In the genomic region with DNA sequence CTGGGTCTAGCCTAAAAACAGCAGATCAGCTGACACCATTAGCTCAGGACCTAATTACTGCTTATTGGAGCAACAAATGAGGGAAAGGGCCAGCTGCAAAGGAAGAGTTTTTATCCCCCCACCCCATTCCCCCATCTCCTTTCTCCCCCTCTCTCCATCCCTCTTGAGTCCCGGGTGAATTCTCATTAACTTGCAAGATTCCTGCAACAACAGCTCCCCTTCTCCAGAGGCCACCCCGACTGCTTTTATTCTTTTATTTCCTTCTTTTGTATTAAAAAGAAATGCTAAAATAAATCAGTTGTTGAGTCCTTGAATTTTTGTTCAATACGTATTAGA, we compare ENCODE assay signal across 11 cellular contexts. TPM values are rescaled to one million over a fixed set of nuclear protein-coding genes. Genes with fewer than 3 reads are reported as not detected.
DNase-seq lines count a peak whose midpoint lies in the region; ATAC-seq and TF ChIP-seq lines count a peak whose summit lies in the region.
"Had no signal": no experiment of that assay in that cellular context is flagged by ENCODE, and none has a peak within 500 bp of the region (broad histone marks: within the 10 kb centered on the region; RNA-seq: fewer than 3 reads in every experiment).

No MANE protein-coding gene starts in this region.

- WGBS in HUES64 = 61% methylated on average over 2 of the region's 3 CpGs
- 39% methylated on average over 3 of the region's 3 CpGs for WGBS in smooth muscle cell (ENCODE audit: low lambda C conversion rate)

- H3K4me1 Mint-ChIP-seq in stimulated activated effector memory CD8-positive, alpha-beta T cell treated with anti-CD3 and anti-CD28 coated beads, Interleukin-12 subunit alpha, Interleukin-12 subunit beta, amount 100 ng/mL, for 72 hours = no peaks in the 10 kb centered on the region

- no peak overlapping the region for H3K4me3 Mint-ChIP-seq in stimulated activated effector memory CD8-positive, alpha-beta T cell treated with anti-CD3 and anti-CD28 coated beads, Interleukin-12 subunit alpha, Interleukin-12 subunit beta, amount 100 ng/mL, for 72 hours
- H3K4me3 Mint-ChIP-seq: stimulated activated naive CD8-positive, alpha-beta T cell treated with anti-CD3 and anti-CD28 coated beads, Interleukin-15, Interleukin-2, amounts not matched to agents 100 ng/mL and 50 ng/mL, for 24 hours had no signal

- no peak overlapping the region for H2AFZ ChIP-seq in smooth muscle cell (ENCODE audit: low read depth)

- H3K4me1 ChIP-seq in HUES64 (ENCODE audit: insufficient read depth, low read length) (peaks cover 5% of the 10 kb centered on the region), smooth muscle cell (ENCODE audit: low read depth) (peaks cover 18% of the 10 kb centered on the region)

- no peaks in the 10 kb centered on the region for H3K79me2 ChIP-seq in smooth muscle cell (ENCODE audit: low read depth)

- peaks cover 5% of the 10 kb centered on the region for H3K9me3 Mint-ChIP-seq in stimulated activated effector memory CD8-positive, alpha-beta T cell treated with anti-CD3 and anti-CD28 coated beads, Interleukin-12 subunit alpha, Interleukin-12 subunit beta, amount 100 ng/mL, for 72 hours
- H3K9me3 Mint-ChIP-seq: stimulated activated naive CD8-positive, alpha-beta T cell treated with anti-CD3 and anti-CD28 coated beads, Interleukin-15, Interleukin-2, amounts not matched to agents 100 ng/mL and 50 ng/mL, for 24 hours had no signal

- H3K9me3 ChIP-seq in HUES64 (ENCODE audit: insufficient read depth, low read depth, low read length) = no peaks in the 10 kb centered on the region
- H3K9me3 ChIP-seq in smooth muscle cell (replicated peaks; ENCODE audit: low read depth) = no peaks in the 10 kb centered on the region

- no peak overlapping the region for H3K27ac Mint-ChIP-seq in stimulated activated effector memory CD8-positive, alpha-beta T cell treated with anti-CD3 and anti-CD28 coated beads, Interleukin-12 subunit alpha, Interleukin-12 subunit beta, amount 100 ng/mL, for 72 hours
- H3K27ac Mint-ChIP-seq: stimulated activated naive CD8-positive, alpha-beta T cell treated with anti-CD3 and anti-CD28 coated beads, Interleukin-15, Interleukin-2, amounts not matched to agents 100 ng/mL and 50 ng/mL, for 24 hours had no signal

- H3K27me3 ChIP-seq in HUES64 (ENCODE audit: insufficient read depth, low read length) (peaks cover 45% of the 10 kb centered on the region), layer of hippocampus (ENCODE audit: control insufficient read depth, insufficient read depth, low read length) (peaks cover 5% of the 10 kb centered on the region), smooth muscle cell (ENCODE audit: low read depth) (peaks cover 98% of the 10 kb centered on the region)

- peak overlapping the region; percentile 17 for H3K4me3 ChIP-seq in HUES64 (ENCODE audit: low read length)
- peak overlapping the region; percentile 63 for H3K4me3 ChIP-seq in smooth muscle cell

- ATAC-seq in GM21447 (IDR thresholded peaks at IDR 0.05; ENCODE audit: unreplicated experiment) = no peak
- no peak for ATAC-seq in stimulated activated effector memory CD8-positive, alpha-beta T cell treated with anti-CD3 and anti-CD28 coated beads, Interleukin-12 subunit alpha, Interleukin-12 subunit beta, amount 100 ng/mL, for 72 hours

- H3K36me3 Mint-ChIP-seq in stimulated activated effector memory CD8-positive, alpha-beta T cell treated with anti-CD3 and anti-CD28 coated beads, Interleukin-12 subunit alpha, Interleukin-12 subunit beta, amount 100 ng/mL, for 72 hours = no peaks in the 10 kb centered on the region

- H3K9ac ChIP-seq in HUES64 (ENCODE audit: low read depth, low read length) (no peak overlapping the region), smooth muscle cell (ENCODE audit: low read depth) (no peak overlapping the region)

- H3K4me2 ChIP-seq in smooth muscle cell = peak overlapping the region; percentile 93

- H3K27ac ChIP-seq in HUES64 (ENCODE audit: low read depth, low read length) (no peak overlapping the region), layer of hippocampus (ENCODE audit: low read depth, low read length) (peak overlapping the region; percentile 57), smooth muscle cell (ENCODE audit: low read depth) (no peak overlapping the region)

- DNase-seq in astrocyte of the hippocampus (ENCODE audit: low read depth, low spot score) (peak; percentile 0), smooth muscle cell (lab: John Stamatoyannopoulos, UW; ENCODE audit: unreplicated experiment) (no peak), AG08396 (ENCODE audit: low spot score) (no peak)
- no peak for DNase-seq in stimulated activated effector memory CD8-positive, alpha-beta T cell treated with anti-CD3 and anti-CD28 coated beads, Interleukin-12 subunit alpha, Interleukin-12 subunit beta, amount 100 ng/mL, for 72 hours (ENCODE audit: low spot score in 2 of 2)
- DNase-seq: activated CD4-positive, alpha-beta T cell treated with anti-CD3 and anti-CD28 coated beads for 1 hour had no signal

- H3F3A ChIP-seq in smooth muscle cell (ENCODE audit: low read depth) = no peaks in the 10 kb centered on the region

- H4K20me1 ChIP-seq in smooth muscle cell (ENCODE audit: low read depth) = no peaks in the 10 kb centered on the region

- H3K36me3 ChIP-seq in HUES64 (ENCODE audit: insufficient read depth, low read length) (no peaks in the 10 kb centered on the region), smooth muscle cell (ENCODE audit: low read depth) (no peaks in the 10 kb centered on the region)

- TF ChIP-seq CTCF in smooth muscle cell (IDR thresholded peaks at IDR 0.05; ENCODE audit: borderline replicate concordance, insufficient read depth, poor library complexity, severe bottlenecking) = no peak

RNA-seq across cellular contexts. Expression of a gene that starts 0.5 kb away (rescaled TPM):
- 0.30 TPM for polyA plus RNA-seq in HUES64 (2013, experiment 1 of 2)
- polyA plus RNA-seq in HUES64 (2013, experiment 2 of 2) = 0.89 TPM
- not detected in 2 replicates for total RNA-seq in smooth muscle cell
- not detected in 2 replicates for polyA plus RNA-seq in smooth muscle cell
- total RNA-seq: dermis microvascular lymphatic vessel endothelial cell, HT-29 had no signal
